ENCODE assay signal across 27 cellular contexts in the genomic region with DNA sequence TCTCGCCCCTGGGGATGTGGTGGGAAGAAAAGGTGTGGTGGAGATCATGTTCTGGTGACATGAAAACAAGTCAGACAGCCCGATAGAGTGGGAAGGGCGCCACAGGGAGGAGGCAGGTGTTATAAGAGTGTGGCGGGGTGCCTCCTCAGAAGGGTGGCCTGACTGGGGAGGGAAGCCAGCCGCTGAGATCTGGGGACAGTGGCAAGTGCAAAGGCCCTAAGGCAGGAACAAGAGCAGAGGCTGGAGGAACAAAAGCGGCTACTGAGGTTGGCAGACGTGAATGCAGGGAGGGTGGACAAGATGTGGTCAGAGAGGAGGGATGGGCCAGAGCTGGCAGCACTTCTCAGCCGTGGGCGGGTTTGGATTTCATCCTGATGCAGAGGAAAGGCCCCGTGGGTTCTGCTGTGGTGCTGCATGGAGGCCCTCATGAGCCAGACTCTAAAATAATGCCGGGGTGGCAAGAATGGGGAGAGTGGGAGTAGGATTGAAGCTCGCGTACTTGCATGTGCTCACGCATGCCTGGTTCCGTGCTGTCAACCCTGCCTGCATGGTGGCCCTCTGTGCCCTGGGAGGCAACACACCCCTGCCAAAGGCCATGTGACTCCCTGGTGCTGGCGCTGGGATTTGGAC.
A peak's percentile ranks its signal among the peaks of the same experiment; 100 is the strongest.
DNase-seq lines count a peak whose midpoint lies in the region; ATAC-seq lines count a peak whose summit lies in the region.
"Had no signal": no experiment of that assay in that cellular context is flagged by ENCODE, and none has a peak within 500 bp of the region (broad histone marks: within the 10 kb centered on the region; RNA-seq: fewer than 3 reads in every experiment).

No MANE protein-coding gene starts in this region.

- no peaks in the 10 kb centered on the region for H3K9me3 ChIP-seq in KOPT-K1 (ENCODE audit: insufficient read depth, low read length, poor library complexity, severe bottlenecking)
- H3K9me3 ChIP-seq: BLaER1 treated with 17β-estradiol and CSF1 and Interleukin-3, amounts not matched to agents 10 nM and 100 nM; gastroesophageal sphincter; ovary had no signal

- peak overlapping the region; percentile 64 for H3K27ac Mint-ChIP-seq in activated naive CD4-positive, alpha-beta T cell treated with anti-CD3 and anti-CD28 coated beads, Interleukin-2, amount 50 U/mL, for 24 hours
- H3K27ac Mint-ChIP-seq in activated naive CD8-positive, alpha-beta T cell treated with anti-CD3 and anti-CD28 coated beads, Interleukin-2, amount 50 U/mL, for 24 hours, result peak overlapping the region; percentile 40
- H3K27ac Mint-ChIP-seq: nephron; stimulated activated memory B cell treated with anti-CD40 and anti-IgM and Interleukin-4, amounts not matched to agents 10 μg/mL and 1 μg/mL and 100 μg/mL, for 72 hours; T-cell; type B pancreatic cell had no signal

- no peak for ATAC-seq in activated naive CD8-positive, alpha-beta T cell treated with anti-CD3 and anti-CD28 coated beads, Interleukin-2, amount 50 U/mL, for 24 hours
- ATAC-seq: activated naive CD4-positive, alpha-beta T cell treated with anti-CD3 and anti-CD28 coated beads, Interleukin-2, amount 50 U/mL, for 72 hours; gastroesophageal sphincter; stimulated activated memory B cell treated with anti-CD40 and anti-IgM and Interleukin-4, amounts not matched to agents 10 μg/mL and 1 μg/mL and 100 μg/mL, for 72 hours; T-cell had no signal

- H3K36me3 ChIP-seq in KOPT-K1 (ENCODE audit: insufficient read depth, low read length), result no peaks in the 10 kb centered on the region
- H3K36me3 ChIP-seq: BLaER1 treated with 17β-estradiol and CSF1 and Interleukin-3, amounts not matched to agents 10 nM and 100 nM; ovary had no signal

- peaks cover 30% of the 10 kb centered on the region for H3K4me1 Mint-ChIP-seq in activated naive CD4-positive, alpha-beta T cell treated with anti-CD3 and anti-CD28 coated beads, Interleukin-2, amount 50 U/mL, for 24 hours
- peaks cover 27% of the 10 kb centered on the region for H3K4me1 Mint-ChIP-seq in activated naive CD8-positive, alpha-beta T cell treated with anti-CD3 and anti-CD28 coated beads, Interleukin-2, amount 50 U/mL, for 24 hours

- peak overlapping the region; percentile 23 for H3K27ac ChIP-seq in KOPT-K1 (ENCODE audit: low read depth, low read length, poor library complexity, severe bottlenecking)
- H3K27ac ChIP-seq in substantia nigra (ENCODE audit: low read depth, low read length, poor library complexity, severe bottlenecking), result peak overlapping the region; percentile 11
- H3K27ac ChIP-seq: BLaER1 treated with 17β-estradiol and CSF1 and Interleukin-3, amounts not matched to agents 10 nM and 100 nM; gastroesophageal sphincter; ovary had no signal

- no peaks in the 10 kb centered on the region for H3K27me3 Mint-ChIP-seq in activated naive CD4-positive, alpha-beta T cell treated with anti-CD3 and anti-CD28 coated beads, Interleukin-2, amount 50 U/mL, for 24 hours
- no peaks in the 10 kb centered on the region for H3K27me3 Mint-ChIP-seq in activated naive CD8-positive, alpha-beta T cell treated with anti-CD3 and anti-CD28 coated beads, Interleukin-2, amount 50 U/mL, for 24 hours
- H3K27me3 Mint-ChIP-seq: stimulated activated memory B cell treated with anti-CD40 and anti-IgM and Interleukin-4, amounts not matched to agents 10 μg/mL and 1 μg/mL and 100 μg/mL, for 72 hours; T-cell; type B pancreatic cell had no signal

- H3K4me3 Mint-ChIP-seq in activated naive CD4-positive, alpha-beta T cell treated with anti-CD3 and anti-CD28 coated beads, Interleukin-2, amount 50 U/mL, for 24 hours, result no peak overlapping the region
- no peak overlapping the region for H3K4me3 Mint-ChIP-seq in activated naive CD8-positive, alpha-beta T cell treated with anti-CD3 and anti-CD28 coated beads, Interleukin-2, amount 50 U/mL, for 24 hours
- H3K4me3 Mint-ChIP-seq: nephron; stimulated activated memory B cell treated with anti-CD40 and anti-IgM and Interleukin-4, amounts not matched to agents 10 μg/mL and 1 μg/mL and 100 μg/mL, for 72 hours; T-cell; type B pancreatic cell had no signal

- H3K36me3 Mint-ChIP-seq in activated naive CD4-positive, alpha-beta T cell treated with anti-CD3 and anti-CD28 coated beads, Interleukin-2, amount 50 U/mL, for 24 hours, result no peaks in the 10 kb centered on the region
- no peaks in the 10 kb centered on the region for H3K36me3 Mint-ChIP-seq in activated naive CD8-positive, alpha-beta T cell treated with anti-CD3 and anti-CD28 coated beads, Interleukin-2, amount 50 U/mL, for 24 hours (ENCODE audit: low read depth)
- H3K36me3 Mint-ChIP-seq: activated naive CD4-positive, alpha-beta T cell treated with anti-CD3 and anti-CD28 coated beads, Interleukin-2, amount 50 U/mL, for 72 hours had no signal

- H3K9me3 Mint-ChIP-seq in activated naive CD4-positive, alpha-beta T cell treated with anti-CD3 and anti-CD28 coated beads, Interleukin-2, amount 50 U/mL, for 24 hours, result no peaks in the 10 kb centered on the region
- no peaks in the 10 kb centered on the region for H3K9me3 Mint-ChIP-seq in activated naive CD8-positive, alpha-beta T cell treated with anti-CD3 and anti-CD28 coated beads, Interleukin-2, amount 50 U/mL, for 24 hours
- H3K9me3 Mint-ChIP-seq: activated naive CD4-positive, alpha-beta T cell treated with anti-CD3 and anti-CD28 coated beads, Interleukin-2, amount 50 U/mL, for 72 hours; nephron; stimulated activated memory B cell treated with anti-CD40 and anti-IgM and Interleukin-4, amounts not matched to agents 10 μg/mL and 1 μg/mL and 100 μg/mL, for 72 hours; T-cell; type B pancreatic cell had no signal

- no peak for DNase-seq in activated naive CD4-positive, alpha-beta T cell treated with anti-CD3 and anti-CD28 coated beads, Interleukin-2, amount 50 U/mL, for 16 hours
- DNase-seq in activated naive CD8-positive, alpha-beta T cell treated with anti-CD3 and anti-CD28 coated beads, Interleukin-2, amount 50 U/mL, for 24 hours, result no peak
- no peak for DNase-seq in substantia nigra (lab: John Stamatoyannopoulos, UW)
- DNase-seq in NCI-H1930 (lab: John Stamatoyannopoulos, UW), result no peak
- DNase-seq in HuH-7 (ENCODE audit: low spot score), result no peak
- DNase-seq: activated CD4-positive, alpha-beta T cell treated with anti-CD3 and anti-CD28 coated beads, Interleukin-2, amount 50 U/mL, for 4 hours; activated CD4-positive, CD25-positive, alpha-beta regulatory T cell; activated CD8-positive, alpha-beta memory T cell treated with anti-CD3 and anti-CD28 coated beads, Interleukin-2, amount 50 U/mL, for 4 hours; COR-L47; DMS79 treated with DMSO at 0.1 percent for 48 hours; GDM1; HCEC 1CT; hippocampal formation; MM.1S; NCI-H1105 treated with DMSO at 0.1 percent for 48 hours; NCI-H2029; NCI-H446; ovary; T-cell had no signal
